In the genomic region with DNA sequence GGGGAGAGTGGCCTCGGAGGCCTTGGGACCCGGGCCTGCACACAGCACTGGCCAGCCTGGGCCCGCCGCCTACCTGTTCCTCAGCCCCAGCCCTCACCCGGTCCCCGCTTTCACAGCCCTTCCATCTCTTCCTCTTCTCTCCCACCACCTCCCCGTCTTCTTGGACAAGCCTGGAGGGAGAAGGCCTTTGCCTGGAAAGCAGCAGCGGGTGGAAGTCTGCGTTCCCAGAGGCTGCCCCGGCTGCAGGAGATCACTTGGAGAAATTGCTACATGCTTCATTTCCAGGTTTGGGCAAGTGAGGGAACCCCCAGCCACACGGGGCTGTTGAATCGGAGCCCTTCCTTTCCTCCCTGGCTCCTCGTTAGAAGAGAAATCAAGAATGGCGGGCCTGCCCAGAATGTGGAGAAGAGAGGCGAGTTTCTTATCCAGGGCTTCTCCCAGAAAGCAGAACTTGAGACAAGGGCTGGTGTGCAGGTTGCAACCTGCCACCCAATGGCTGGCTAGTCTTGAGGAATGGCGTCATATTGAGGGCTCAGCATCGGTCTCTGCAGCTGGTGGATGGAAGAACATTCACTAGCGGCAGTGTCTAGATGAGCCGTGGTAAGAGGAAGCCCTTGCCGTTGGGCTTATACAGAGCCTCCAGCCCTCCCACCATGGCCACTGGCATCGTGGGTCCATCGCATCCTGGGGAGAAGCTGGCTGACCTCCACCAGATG, we compare ENCODE assay signal across 1 cellular context.
TF ChIP-seq lines count a peak whose summit lies in the region.

No MANE protein-coding gene starts in this region.

TF ChIP-seq in HepG2, 621 proteins besides CTCF, POLR2A, EP300 and RAD21:
- no peak for TF ChIP-seq KDM5A (IDR thresholded peaks at IDR 0.05; ENCODE audit: borderline replicate concordance, low read length)
- 0 out of 2 replicates have a peak, but pooled peaks have one; percentile 65 for TF ChIP-seq EZH2 (conservative IDR thresholded peaks at IDR 0.05; ENCODE audit: low read depth, low read length)
